15 cellular contexts compared by ENCODE assay signal in the genomic region with DNA sequence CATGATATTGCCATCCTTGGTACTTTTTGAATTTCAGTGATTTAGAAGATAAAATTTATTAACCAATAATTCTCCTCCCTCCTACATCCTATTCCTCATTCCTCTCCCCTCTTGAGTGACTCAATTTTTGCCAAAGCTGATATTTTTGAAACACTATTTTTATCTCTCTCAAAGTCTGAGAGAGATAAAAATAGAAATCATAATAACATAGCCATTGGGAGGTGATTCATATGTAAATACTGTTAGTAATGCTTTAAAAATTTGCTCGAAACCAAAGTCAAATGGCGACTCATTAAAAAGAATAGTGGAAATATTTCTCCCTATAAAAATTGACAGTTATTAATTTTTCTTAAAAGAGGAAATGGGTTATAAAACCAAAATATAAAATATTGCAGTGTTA.
DNase-seq lines count a peak whose midpoint lies in the region; ATAC-seq, FAIRE-seq and TF ChIP-seq lines count a peak whose summit lies in the region.
"Had no signal": no experiment of that assay in that cellular context is flagged by ENCODE, and none has a peak within 500 bp of the region (broad histone marks: within the 10 kb centered on the region; RNA-seq: fewer than 3 reads in every experiment).

No MANE protein-coding gene starts in this region.

- no peak overlapping the region for H3K27ac ChIP-seq in H1 (ENCODE audit: low read depth, low read length)
- H3K27ac ChIP-seq: SK-N-MC had no signal

- no peak overlapping the region for H3K27ac Mint-ChIP-seq in activated CD8-positive, alpha-beta memory T cell treated with anti-CD3 and anti-CD28 coated beads, Interleukin-2, amount 10 ng/mL, durations not matched to agents 7 days and 5 days

- H3K4me3 ChIP-seq in BJ (ENCODE audit: low read depth, low read length): no peak overlapping the region
- H3K4me3 ChIP-seq in H1 (ENCODE audit: extremely low read depth in 1 of 4, insufficient read depth in 2 of 4, low read depth in 3 of 4, low read length in 4 of 4): no peak overlapping the region
- H3K4me3 ChIP-seq: SK-N-MC had no signal

- H3K4me2 ChIP-seq in H1 (ENCODE audit: insufficient read depth in 1 of 2, low read depth in 2 of 2, low read length in 2 of 2): no peak overlapping the region

- no peak for ATAC-seq in activated CD8-positive, alpha-beta memory T cell treated with anti-CD3 and anti-CD28 coated beads, Interleukin-2, amount 10 ng/mL, durations not matched to agents 7 days and 5 days
- ATAC-seq: left colon had no signal

- H3K9me3 ChIP-seq in H1 (ENCODE audit: insufficient read depth in 2 of 2, low read depth in 1 of 2, low read length in 1 of 2): no peaks in the 10 kb centered on the region

- H3K27me3 ChIP-seq in BJ (ENCODE audit: control insufficient read depth, insufficient read depth, low read length) (no peaks in the 10 kb centered on the region), H1 (replicated peaks in 1 of 4; ENCODE audit: control insufficient read depth in 3 of 4, extremely low read depth in 1 of 4, insufficient read depth in 3 of 4, low read length in 3 of 4) (no peaks in the 10 kb centered on the region)

- TF ChIP-seq POLR2A in H1 (IDR thresholded peaks at IDR 0.05; ENCODE audit: control extremely low read depth in 1 of 2, low read depth in 2 of 2, low read length in 2 of 2): no peak

- H3K36me3 ChIP-seq in BJ (ENCODE audit: control insufficient read depth, insufficient read depth, low read length) (no peaks in the 10 kb centered on the region), H1 (ENCODE audit: control insufficient read depth in 2 of 4, insufficient read depth in 4 of 4, low read length in 3 of 4) (no peaks in the 10 kb centered on the region; a peak in 1 of 8 replicates)

- POLR2A ChIA-PET in BJ (lab: Charles Lee) (interaction anchor here (0.6 kb wide), 1 partner anchor 615 kb away, joined by 8 read pairs; no protein-coding TSS in a partner anchor), H1 (lab: Charles Lee; ENCODE audit: partially characterized antibody) (no interaction called here)

- H3K4me1 ChIP-seq in H1 (replicated peaks in 1 of 4; ENCODE audit: control insufficient read depth in 3 of 4, insufficient read depth in 4 of 4, low read length in 3 of 4): peaks cover 0 to 2% (median under 1%) of the 10 kb centered on the region in 4 experiments; a peak in 1 of 7 replicates

- H4K20me1 ChIP-seq in H1 (replicated peaks in 1 of 2; ENCODE audit: control insufficient read depth in 1 of 2, insufficient read depth in 2 of 2, low read length in 2 of 2): no peaks in the 10 kb centered on the region

- no peaks in the 10 kb centered on the region for H3K79me2 ChIP-seq in H1 (ENCODE audit: control insufficient read depth in 1 of 2, insufficient read depth in 2 of 2, low read length in 2 of 2)

- no peak overlapping the region for H2AFZ ChIP-seq in H1 (ENCODE audit: low read length)

- H3K79me1 ChIP-seq in H1 (ENCODE audit: low read depth, low read length): no peaks in the 10 kb centered on the region

- no peak overlapping the region for H2BK15ac ChIP-seq in H1 (ENCODE audit: low read length)

- no peak overlapping the region for H2AK5ac ChIP-seq in H1 (ENCODE audit: low read depth, low read length)

- CTCF ChIA-PET in BJ (lab: Yijun Ruan, JAX): no interaction called here
- CTCF ChIA-PET in H1 (lab: Charles Lee; ENCODE audit: partially characterized antibody): no interaction called here
- CTCF ChIA-PET in activated CD8-positive, alpha-beta memory T cell treated with anti-CD3 and anti-CD28 coated beads, Interleukin-2, amount 10 ng/mL, durations not matched to agents 7 days and 5 days (lab: Charles Lee): no interaction called here

- H3K56ac ChIP-seq in H1 (replicated peaks; ENCODE audit: insufficient read length, low read depth, low read length): no peak overlapping the region

- no peak overlapping the region for H3K23ac ChIP-seq in H1 (ENCODE audit: insufficient read length)

- H2BK20ac ChIP-seq in H1 (ENCODE audit: low read length): no peak overlapping the region

- H4K91ac ChIP-seq in H1 (replicated peaks; ENCODE audit: insufficient read length, low read length): no peak overlapping the region

- 90% methylated on average over 2 of the region's 2 CpGs; no CpG with 5 or more reads in 1 of the 2 experiments for WGBS in H1 (ENCODE audit: extremely low coverage in 1 of 2, insufficient coverage in 1 of 2, insufficient read length in 1 of 2, insufficient replicate concordance in 2 of 2, low coverage in 1 of 2, low lambda C conversion rate in 2 of 2, missing lambda C conversion rate in 1 of 2), 2 experiments

- no peaks in the 10 kb centered on the region for H3K9me3 Mint-ChIP-seq in activated CD8-positive, alpha-beta memory T cell treated with anti-CD3 and anti-CD28 coated beads, Interleukin-2, amount 10 ng/mL, durations not matched to agents 7 days and 5 days (ENCODE audit: low read depth)
- H3K9me3 Mint-ChIP-seq: CD4-positive, alpha-beta memory T cell had no signal

- TF ChIP-seq RAD21 in H1 (IDR thresholded peaks at IDR 0.05 in 1 of 2, conservative IDR thresholded peaks at IDR 0.05 in 1 of 2; ENCODE audit: low read depth in 2 of 2, low read length in 2 of 2): no peak

- no peaks in the 10 kb centered on the region for H3K4me1 Mint-ChIP-seq in activated CD8-positive, alpha-beta memory T cell treated with anti-CD3 and anti-CD28 coated beads, Interleukin-2, amount 10 ng/mL, durations not matched to agents 7 days and 5 days

- H3K27me3 Mint-ChIP-seq in activated CD8-positive, alpha-beta memory T cell treated with anti-CD3 and anti-CD28 coated beads, Interleukin-2, amount 10 ng/mL, durations not matched to agents 7 days and 5 days: no peaks in the 10 kb centered on the region
- H3K27me3 Mint-ChIP-seq: CD4-positive, alpha-beta memory T cell had no signal

- no peak overlapping the region for H3K4me3 Mint-ChIP-seq in activated CD8-positive, alpha-beta memory T cell treated with anti-CD3 and anti-CD28 coated beads, Interleukin-2, amount 10 ng/mL, durations not matched to agents 7 days and 5 days
- H3K4me3 Mint-ChIP-seq: CD4-positive, alpha-beta memory T cell had no signal

- no peak overlapping the region for H4K8ac ChIP-seq in H1 (ENCODE audit: extremely low read depth, insufficient read depth, low read length)

- no peak overlapping the region for H2BK5ac ChIP-seq in H1 (ENCODE audit: low read depth, low read length)

- DNase-seq in BJ (ENCODE audit: low read depth): peak; percentile 49
- DNase-seq in RCC 7860 (ENCODE audit: low spot score): peak; percentile 48
- no peak for DNase-seq in H1 (ENCODE audit: low read depth in 1 of 2, low spot score in 2 of 2)
- DNase-seq in myocyte (ENCODE audit: low read depth): peak; percentile 48
- no peak for DNase-seq in HuH-7.5 (ENCODE audit: low spot score)
- no peak for DNase-seq in activated CD8-positive, alpha-beta memory T cell treated with anti-CD3 and anti-CD28 coated beads, Interleukin-2, amount 10 ng/mL, durations not matched to agents 7 days and 5 days
- DNase-seq in NCI-H2227 (lab: John Stamatoyannopoulos, UW; ENCODE audit: unreplicated experiment): no peak
- DNase-seq in GM19239 (ENCODE audit: insufficient read length, low spot score): no peak
- DNase-seq: activated T-cell treated with anti-CD3 and anti-CD28 coated beads for 4 hours; aorta; CD4-positive, alpha-beta memory T cell; left colon; NCI-H146; NCI-H69 had no signal

- TF ChIP-seq CTCF in BJ (IDR thresholded peaks at IDR 0.05; ENCODE audit: insufficient read depth, low read depth, low read length) (no peak), H1 (IDR thresholded peaks at IDR 0.05; ENCODE audit: control extremely low read depth in 1 of 3, insufficient read depth in 1 of 3, low read depth in 1 of 3, low read length in 3 of 3) (no peak)

- H3K36me3 Mint-ChIP-seq in activated CD8-positive, alpha-beta memory T cell treated with anti-CD3 and anti-CD28 coated beads, Interleukin-2, amount 10 ng/mL, durations not matched to agents 7 days and 5 days: peaks cover 1% of the 10 kb centered on the region

- no peak overlapping the region for H2BK12ac ChIP-seq in H1 (ENCODE audit: low read depth, low read length)

- H3K9ac ChIP-seq in H1 (replicated peaks in 1 of 4; ENCODE audit: extremely low read depth in 1 of 4, low read depth in 3 of 4, low read length in 3 of 4): no peak overlapping the region

- no peak overlapping the region for H2BK120ac ChIP-seq in H1 (replicated peaks; ENCODE audit: low read depth, low read length)

- TF ChIP-seq EP300 in H1 (IDR thresholded peaks at IDR 0.05; ENCODE audit: borderline replicate concordance in 1 of 2, low read depth in 2 of 2, low read length in 2 of 2): no peak

- peak overlapping the region; percentile 43 for H4K5ac ChIP-seq in H1 (ENCODE audit: insufficient read length, low read depth, low read length)

- no peak overlapping the region for H3K4ac ChIP-seq in H1 (replicated peaks; ENCODE audit: insufficient read length, low read depth, low read length)

- H3K23me2 ChIP-seq in H1 (ENCODE audit: low read depth, low read length): no peaks in the 10 kb centered on the region

- peak; percentile 86 for FAIRE-seq in RCC 7860 (lab: Jason Lieb, UNC)
- FAIRE-seq in H1 (lab: Jason Lieb, UNC): no peak
- no peak for FAIRE-seq in GM19239 (lab: Jason Lieb, UNC)

- no peak overlapping the region for H3K14ac ChIP-seq in H1 (ENCODE audit: insufficient read length)

- no peak overlapping the region for H3K18ac ChIP-seq in H1 (ENCODE audit: extremely low read depth, low read length)

TF ChIP-seq in H1, 55 proteins besides CTCF, POLR2A, EP300 and RAD21:
- TF ChIP-seq RXRA (IDR thresholded peaks at IDR 0.05; ENCODE audit: insufficient read depth, low read depth, low read length) (no peak), POLR2AphosphoS5 (IDR thresholded peaks at IDR 0.05; ENCODE audit: low read depth, low read length) (no peak), KDM1A (IDR thresholded peaks at IDR 0.05; ENCODE audit: borderline replicate concordance, low read length) (no peak), KDM5A (IDR thresholded peaks at IDR 0.05; ENCODE audit: low read length) (no peak), CREB1 (IDR thresholded peaks at IDR 0.05) (no peak), ZNF274 (IDR thresholded peaks at IDR 0.05; ENCODE audit: borderline replicate concordance, extremely low read depth, low read length) (no peak), NRF1 (IDR thresholded peaks at IDR 0.05; ENCODE audit: low read depth, low read length) (no peak), RNF2 (IDR thresholded peaks at IDR 0.05; ENCODE audit: borderline replicate concordance, low read depth, low read length, missing control alignments, poor library complexity, severe bottlenecking) (no peak), HDAC6 (IDR thresholded peaks at IDR 0.05; ENCODE audit: low read depth, low read length) (no peak), SAP30 (IDR thresholded peaks at IDR 0.05; ENCODE audit: insufficient read depth, insufficient replicate concordance, low read length) (no peak)

Comparison
In these comparisons a context has a peak if more than half of its experiments do, and no peak if none do; other contexts are left out.
1. DNase-seq: peak in BJ (single experiment), RCC 7860 (single experiment) and myocyte (single experiment); none in H1 (0 of 2), HuH-7.5 (single experiment), activated CD8-positive, alpha-beta memory T cell treated with anti-CD3 and anti-CD28 coated beads, Interleukin-2, amount 10 ng/mL, durations not matched to agents 7 days and 5 days (single experiment), NCI-H2227 (single experiment) and GM19239 (single experiment).